ENCODE assay signal across 8 cellular contexts in genomic region chr2:72859831-72860262, GRCh38. TPM values are rescaled to one million over a fixed set of nuclear protein-coding genes. Genes with fewer than 3 reads are reported as not detected.
DNase-seq lines count a peak whose midpoint lies in the region; ATAC-seq and TF ChIP-seq lines count a peak whose summit lies in the region.

No MANE protein-coding gene starts in this region.

- H3K27ac ChIP-seq in CD8-positive, alpha-beta T cell (ENCODE audit: low read depth, low read length), result no peak overlapping the region
- H3K27ac ChIP-seq in RWPE1 (no peak overlapping the region), gastroesophageal sphincter (no peak overlapping the region), prostate gland (no peak overlapping the region)

- CTCF ChIA-PET in CD8-positive, alpha-beta T cell (lab: Charles Lee), result interaction anchor here (0.6 to 4.1 kb wide), 16 partner anchors 8 to 186 kb away, joined by 3 to 40 read pairs (median 4); no protein-coding TSS in a partner anchor
- CTCF ChIA-PET in RWPE1 (lab: Yijun Ruan, JAX), result interaction anchor here (0.6 to 1.4 kb wide), 12 partner anchors 8 to 1551 kb away, joined by 3 to 8 read pairs (median 4); no protein-coding TSS in a partner anchor

- peaks cover 5% of the 10 kb centered on the region for H3K4me1 ChIP-seq in CD8-positive, alpha-beta T cell (ENCODE audit: insufficient read depth, low read length)
- peaks cover 0 to 11% (median 3%) of the 10 kb centered on the region in 3 donors for H3K4me1 ChIP-seq in gastroesophageal sphincter
- H3K4me1 ChIP-seq in prostate gland (replicated peaks), result no peaks in the 10 kb centered on the region

- TF ChIP-seq POLR2A in gastroesophageal sphincter (IDR thresholded peaks at IDR 0.05), result no peak
- no peak for TF ChIP-seq POLR2A in prostate gland (IDR thresholded peaks at IDR 0.05)

- no peak overlapping the region for H3K4me3 Mint-ChIP-seq in CD8-positive, alpha-beta T cell

- H3K4me3 ChIP-seq in CD8-positive, alpha-beta T cell (ENCODE audit: low read depth, low read length), result no peak overlapping the region
- no peak overlapping the region for H3K4me3 ChIP-seq in Jurkat, Clone E6-1 (ENCODE audit: low read length)
- H3K4me3 ChIP-seq in gastroesophageal sphincter (no peak overlapping the region), prostate gland (no peak overlapping the region)

- H3K36me3 Mint-ChIP-seq in CD8-positive, alpha-beta T cell, result no peaks in the 10 kb centered on the region

- WGBS in gastroesophageal sphincter (ENCODE audit: low coverage in 1 of 2), 2 donors, result 4 to 6% methylated on average over 3 of the region's 3 CpGs
- 1% methylated on average over 3 of the region's 3 CpGs for whole genome bisulfite sequencing in prostate gland

- H3K4me1 Mint-ChIP-seq in CD8-positive, alpha-beta T cell (ENCODE audit: low read depth), result peaks cover 11% of the 10 kb centered on the region

- no peaks in the 10 kb centered on the region for H3K9me3 Mint-ChIP-seq in CD8-positive, alpha-beta T cell

- H3K36me3 ChIP-seq in CD8-positive, alpha-beta T cell (ENCODE audit: insufficient read depth, low read length), result no peaks in the 10 kb centered on the region
- H3K36me3 ChIP-seq in gastroesophageal sphincter, result no peaks in the 10 kb centered on the region
- H3K36me3 ChIP-seq in prostate gland, result no peaks in the 10 kb centered on the region

- TF ChIP-seq CTCF in CD8-positive, alpha-beta T cell (IDR thresholded peaks at IDR 0.05), result peak; percentile 65
- TF ChIP-seq CTCF in RWPE1 (conservative IDR thresholded peaks at IDR 0.05; ENCODE audit: low read depth) (peak; percentile 68), gastroesophageal sphincter (IDR thresholded peaks at IDR 0.05) (peak; percentile 35 to 64 (median 42)), prostate gland (IDR thresholded peaks at IDR 0.05) (peak; percentile 27 to 70 (median 62))

- no peak for TF ChIP-seq EP300 in gastroesophageal sphincter (IDR thresholded peaks at IDR 0.05)

- POLR2A ChIA-PET in CD8-positive, alpha-beta T cell (lab: Charles Lee), result no interaction called here
- POLR2A ChIA-PET in RWPE1 (lab: Yijun Ruan, JAX; ENCODE audit: low non-redundant PET), result interaction anchor here (0.7 kb wide), 1 partner anchor 45 kb away, joined by 3 read pairs; no protein-coding TSS in a partner anchor

- H3K27ac Mint-ChIP-seq in CD8-positive, alpha-beta T cell, result no peak overlapping the region

- peaks cover 58% of the 10 kb centered on the region for H3K27me3 Mint-ChIP-seq in CD8-positive, alpha-beta T cell (ENCODE audit: low read depth)

- intact Hi-C loops in CD8-positive, alpha-beta T cell (cut with DNase I, micrococcal nuclease), result loop anchor here (1.0 to 5.0 kb wide), 2 partner anchors 89 to 1313 kb away; no protein-coding TSS in a partner anchor
- intact Hi-C loops in prostate gland (cut with DNase I), result no loop called here

- H3K9me3 ChIP-seq in CD8-positive, alpha-beta T cell (ENCODE audit: low read length), result no peaks in the 10 kb centered on the region
- H3K9me3 ChIP-seq in gastroesophageal sphincter (no peaks in the 10 kb centered on the region), prostate gland (no peaks in the 10 kb centered on the region)

- peaks cover 10% of the 10 kb centered on the region for H3K27me3 ChIP-seq in CD8-positive, alpha-beta T cell (ENCODE audit: insufficient read depth, low read length)
- H3K27me3 ChIP-seq in gastroesophageal sphincter, result peaks cover 64% of the 10 kb centered on the region
- peaks cover 2% of the 10 kb centered on the region for H3K27me3 ChIP-seq in prostate gland (replicated peaks; ENCODE audit: insufficient read depth)

- ATAC-seq in CD8-positive, alpha-beta T cell, result peak; percentile 70
- ATAC-seq in GM19438 (IDR thresholded peaks at IDR 0.05; ENCODE audit: low read depth, unreplicated experiment), result peak; percentile 45
- ATAC-seq in gastroesophageal sphincter, result peak; percentile 41
- no peak for ATAC-seq in GM21528 (IDR thresholded peaks at IDR 0.05; ENCODE audit: low FRiP score, unreplicated experiment)

- DNase-seq in CD8-positive, alpha-beta T cell, result peak; percentile 28 to 67 (median 47)
- peak; percentile 49 for DNase-seq in Jurkat, Clone E6-1 (ENCODE audit: low read depth, low spot score)
- DNase-seq in RWPE1 (ENCODE audit: low spot score) (peak; percentile 72), prostate gland (ENCODE audit: low spot score) (peak; percentile 81)
- peak; percentile 19 for DNase-seq in activated T-helper 9 cell treated with anti-CD3 and anti-CD28 coated beads, Interleukin-2, amount 50 U/mL, for 16 hours (ENCODE audit: low read depth)

RNA-seq across cellular contexts. Expression of gene SPR, which starts 27.4 kb away (rescaled TPM):
- total RNA-seq in CD8-positive, alpha-beta T cell, result not detected
- polyA plus RNA-seq in Jurkat, Clone E6-1 (2012; ENCODE audit: insufficient read depth, insufficient read length), result 28.4 TPM
- 10 to 100 TPM; 26.1 to 48.5 (median 39.4) TPM for total RNA-seq in gastroesophageal sphincter
- 10 to 100 TPM; 42.5 to 91.5 TPM for total RNA-seq in prostate gland

RNA-seq across cellular contexts. Expression of gene EXOC6B, which starts 34.0 kb away (rescaled TPM):
- total RNA-seq in CD8-positive, alpha-beta T cell, result 10 to 100 TPM; 13.1 to 14.9 TPM
- 7.6 TPM for polyA plus RNA-seq in Jurkat, Clone E6-1 (2012; ENCODE audit: insufficient read depth, insufficient read length)
- 10 to 100 TPM; 35.3 to 47.2 (median 41.2) TPM for total RNA-seq in gastroesophageal sphincter
- total RNA-seq in prostate gland, result 10 to 100 TPM; 16.6 to 36.6 TPM

RNA-seq across cellular contexts. Expression of gene EMX1, which starts 57.5 kb away (rescaled TPM):
- total RNA-seq in CD8-positive, alpha-beta T cell, result not detected
- polyA plus RNA-seq in Jurkat, Clone E6-1 (2012; ENCODE audit: insufficient read depth, insufficient read length), result 8.9 TPM
- under 1 TPM in 1 of 4 donors, not detected in 3; 0.15 TPM for total RNA-seq in gastroesophageal sphincter
- total RNA-seq in prostate gland, result 1 to 10 TPM in 1 of 2 donors, not detected in 1; 9.8 TPM

Comparison
In these comparisons a context has a peak if more than half of its experiments do, and no peak if none do; other contexts are left out.
1. DNase-seq: peak in every context shown above with its lines; median percentile 81 in prostate gland; 72 in RWPE1; 49 in Jurkat, Clone E6-1; 47 in CD8-positive, alpha-beta T cell; 19 in activated T-helper 9 cell treated with anti-CD3 and anti-CD28 coated beads, Interleukin-2, amount 50 U/mL, for 16 hours.
2. RNA of gene SPR, which starts 27.4 kb away (total RNA-seq): 42.5 to 91.5 TPM in prostate gland and 26.1 to 48.5 TPM in gastroesophageal sphincter; not detected in CD8-positive, alpha-beta T cell; every median in the first group is over 10 times any median in the second.
3. Peak in every context shown above with its lines, with median percentiles within 50 percentile points of each other: CTCF ChIP-seq.